In genomic region chr2:134718095-134718955, GRCh38 we compare ENCODE assay signal across 8 cellular contexts. TPM values are rescaled to one million over a fixed set of nuclear protein-coding genes. Genes with fewer than 3 reads are reported as not detected.
DNase-seq lines count a peak whose midpoint lies in the region; ATAC-seq and TF ChIP-seq lines count a peak whose summit lies in the region.

No MANE protein-coding gene starts in this region.

- peak in 1 of 3 donors; percentile 43 for TF ChIP-seq POLR2A in body of pancreas (IDR thresholded peaks at IDR 0.05)

- no peak for TF ChIP-seq CTCF in body of pancreas (IDR thresholded peaks at IDR 0.05)

- intact Hi-C loops in body of pancreas (cut with DNase I): no loop called here
- intact Hi-C loops in left colon (cut with DNase I, micrococcal nuclease): no loop called here

- H3K27me3 ChIP-seq in body of pancreas (no peaks in the 10 kb centered on the region), stomach smooth muscle (ENCODE audit: control insufficient read depth in 1 of 2, insufficient read depth in 2 of 2, low read length in 2 of 2) (peaks cover 38 to 53% of the 10 kb centered on the region in 2 donors)

- H3K27ac ChIP-seq in body of pancreas (peak overlapping the region; percentile 41 to 62 (median 51)), stomach smooth muscle (ENCODE audit: low read length) (no peak overlapping the region)

- no peaks in the 10 kb centered on the region for H3K36me3 ChIP-seq in body of pancreas (replicated peaks in 1 of 2; ENCODE audit: insufficient read depth in 1 of 2, low read depth in 2 of 2)
- no peaks in the 10 kb centered on the region for H3K36me3 ChIP-seq in stomach smooth muscle (ENCODE audit: control insufficient read depth in 2 of 2, insufficient read depth in 2 of 2, low read length in 2 of 2)

- peak; percentile 11 for DNase-seq in stimulated activated CD4-positive, alpha-beta T cell treated with anti-CD3 and anti-CD28 coated beads, Interleukin-4, amount 100 ng/mL, for 1 hour
- DNase-seq in stimulated activated CD4-positive, alpha-beta T cell treated with anti-CD3 and anti-CD28 coated beads, Interleukin-2, amount 100 ng/mL, for 48 hours: no peak
- peak; percentile 34 for DNase-seq in HuH-7.5 (ENCODE audit: low spot score)
- DNase-seq in body of pancreas: peak; percentile 47 to 58 (median 49)
- DNase-seq in left colon: peak in 1 of 2 donors; percentile 23
- no peak for DNase-seq in SW480 (ENCODE audit: low spot score)

- H3K4me1 ChIP-seq in body of pancreas (peaks cover 29% of the 10 kb centered on the region), stomach smooth muscle (ENCODE audit: control insufficient read depth, insufficient read depth, low read length) (peaks cover 14% of the 10 kb centered on the region)

- 0% methylated on average over 109 of the region's 109 CpGs; no CpG with 5 or more reads in 1 of the 2 donors for WGBS in body of pancreas, 2 donors

- no peaks in the 10 kb centered on the region for H3K9me3 ChIP-seq in body of pancreas
- no peaks in the 10 kb centered on the region for H3K9me3 ChIP-seq in stomach smooth muscle (ENCODE audit: control insufficient read depth in 2 of 2, low read length in 2 of 2)

- H3K4me3 ChIP-seq in body of pancreas: peak overlapping the region; percentile 38 to 40
- H3K4me3 ChIP-seq in stomach smooth muscle (ENCODE audit: low read length in 2 of 2): peak overlapping the region; percentile 40 to 62

- no peak overlapping the region for H3K9ac ChIP-seq in stomach smooth muscle (ENCODE audit: low read length in 2 of 2)

- ATAC-seq in body of pancreas (peak; percentile 52), left colon (peak; percentile 22), HG03108 (IDR thresholded peaks at IDR 0.05; ENCODE audit: unreplicated experiment) (no peak)

RNA-seq across cellular contexts. Expression of gene TMEM163, which starts 0.5 kb away (rescaled TPM):
- 10 to 100 TPM; 16.2 to 27.5 TPM for total RNA-seq in body of pancreas
- total RNA-seq in left colon: under 1 TPM in 1 of 2 donors, not detected in 1; 0.25 TPM

Comparison
In these comparisons a context has a peak if more than half of its experiments do, and no peak if none do; other contexts are left out.
1. DNase-seq: peak in stimulated activated CD4-positive, alpha-beta T cell treated with anti-CD3 and anti-CD28 coated beads, Interleukin-4, amount 100 ng/mL, for 1 hour (single experiment), HuH-7.5 (single experiment) and body of pancreas (4 of 4); none in stimulated activated CD4-positive, alpha-beta T cell treated with anti-CD3 and anti-CD28 coated beads, Interleukin-2, amount 100 ng/mL, for 48 hours (0 of 2) and SW480 (single experiment).
2. RNA of gene TMEM163, which starts 0.5 kb away (total RNA-seq): 16.2 to 27.5 TPM in body of pancreas; 0.25 TPM in left colon; every median in the first group is over 10 times any median in the second.